Comparison of ENCODE assay signal across 1 cellular context in the genomic region with DNA sequence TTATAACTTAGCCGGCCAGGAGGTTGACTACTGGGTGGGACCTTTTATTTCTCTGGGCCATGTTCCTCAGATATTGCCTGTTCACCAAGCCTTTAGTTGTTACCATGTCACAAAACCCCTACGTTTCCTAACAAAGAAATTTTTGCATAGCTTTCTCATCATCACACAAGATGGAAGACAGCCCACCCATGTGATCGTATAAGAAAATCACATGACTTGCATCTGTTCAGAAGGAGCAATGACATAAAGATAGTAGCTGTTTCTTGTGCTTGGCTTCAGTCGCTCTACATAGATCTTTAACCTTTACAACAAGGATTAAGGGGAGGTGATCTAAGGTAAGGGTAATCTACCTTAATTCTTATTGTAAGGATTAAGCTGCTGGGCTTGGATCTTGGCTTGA.
TF ChIP-seq lines count a peak whose summit lies in the region.

No MANE protein-coding gene starts in this region.

TF ChIP-seq in endothelial cell of umbilical vein, 7 proteins besides CTCF, POLR2A, EP300 and RAD21:
- TF ChIP-seq FOS (IDR thresholded peaks at IDR 0.05; ENCODE audit: borderline replicate concordance, insufficient read depth, low read length) (no peak), POLR2AphosphoS5 (IDR thresholded peaks at IDR 0.05; ENCODE audit: insufficient read depth, low read depth, low read length) (no peak), MYC (IDR thresholded peaks at IDR 0.05; ENCODE audit: low read depth, low read length) (no peak), EZH2 (IDR thresholded peaks at IDR 0.05; ENCODE audit: borderline replicate concordance, low read depth, low read length, severe bottlenecking) (no peak), JUN (IDR thresholded peaks at IDR 0.05; ENCODE audit: borderline replicate concordance, insufficient read depth, insufficient read length, low read depth) (no peak), MAX (IDR thresholded peaks at IDR 0.05; ENCODE audit: insufficient read depth, insufficient read length) (no peak), GATA2 (IDR thresholded peaks at IDR 0.05; ENCODE audit: insufficient read depth, insufficient read length, low read depth, low read length) (no peak)
